Comparison of ENCODE assay signal across 10 cellular contexts in genomic region chr2:174985624-174986023, GRCh38. TPM values are rescaled to one million over a fixed set of nuclear protein-coding genes. Genes with fewer than 3 reads are reported as not detected.
DNase-seq lines count a peak whose midpoint lies in the region; ATAC-seq and TF ChIP-seq lines count a peak whose summit lies in the region.
"Had no signal": no experiment of that assay in that cellular context is flagged by ENCODE, and none has a peak within 500 bp of the region (broad histone marks: within the 10 kb centered on the region; RNA-seq: fewer than 3 reads in every experiment).

No MANE protein-coding gene starts in this region.

- H3K4me2 ChIP-seq in skeletal muscle satellite cell (ENCODE audit: low read length): no peak overlapping the region
- H3K4me2 ChIP-seq: BLaER1 had no signal

- intact Hi-C loops in mucosa of descending colon (cut with DNase I, micrococcal nuclease): loop anchor here in 1 of 2 donors (10.0 kb wide), 1 partner anchor 211 kb away; no protein-coding TSS in a partner anchor
- intact Hi-C loops in CD4-positive, alpha-beta memory T cell (cut with micrococcal nuclease): loop anchor here (1.0 kb wide), 3 partner anchors 214 to 288 kb away; no protein-coding TSS in a partner anchor
- intact Hi-C loops in posterior vena cava (cut with DNase I): loop anchor here (5.0 to 10.0 kb wide), 2 partner anchors 211 to 213 kb away; no protein-coding TSS in a partner anchor

- TF ChIP-seq CTCF in RWPE1 (conservative IDR thresholded peaks at IDR 0.05; ENCODE audit: low read depth) (peak; percentile 61), fibroblast of the aortic adventitia (IDR thresholded peaks at IDR 0.05; ENCODE audit: insufficient read depth, low read length) (peak; percentile 59), mucosa of descending colon (IDR thresholded peaks at IDR 0.05) (no peak)

- no peak overlapping the region for H3K27ac ChIP-seq in RWPE1
- no peak overlapping the region for H3K27ac ChIP-seq in CD4-positive, alpha-beta memory T cell (ENCODE audit: low read depth, low read length)
- H3K27ac ChIP-seq: BLaER1 had no signal

- peaks cover 2 to 3% of the 10 kb centered on the region in 2 donors for H3K27me3 Mint-ChIP-seq in CD4-positive, alpha-beta memory T cell

- CTCF ChIA-PET in RWPE1 (lab: Yijun Ruan, JAX): interaction anchor here (1.0 to 4.9 kb wide), 4 partner anchors 9 to 288 kb away, joined by 3 to 48 read pairs (median 4); no protein-coding TSS in a partner anchor
- CTCF ChIA-PET in CD4-positive, alpha-beta memory T cell (lab: Charles Lee; ENCODE audit: partially characterized antibody): interaction anchor here (0.9 to 4.8 kb wide), 8 partner anchors 211 to 296 kb away, joined by 3 to 54 read pairs (median 8); no protein-coding TSS in a partner anchor

- no peak overlapping the region for H3K27ac Mint-ChIP-seq in CD4-positive, alpha-beta memory T cell

- peak overlapping the region; percentile 40 for H3K9ac ChIP-seq in skeletal muscle satellite cell (ENCODE audit: low read depth, low read length)
- H3K9ac ChIP-seq: BLaER1 had no signal

- H3K9me3 Mint-ChIP-seq in CD4-positive, alpha-beta memory T cell: peaks cover 0 to 1% (median 0%) of the 10 kb centered on the region in 8 donors

- H3K4me3 ChIP-seq in fibroblast of the aortic adventitia (ENCODE audit: low read depth, low read length) (no peak overlapping the region), skeletal muscle satellite cell (ENCODE audit: low read length) (no peak overlapping the region), mucosa of descending colon (no peak overlapping the region)
- H3K4me3 ChIP-seq in CD4-positive, alpha-beta memory T cell (ENCODE audit: low read length in 2 of 2): no peak overlapping the region
- H3K4me3 ChIP-seq: BLaER1, HAP-1 had no signal

- H3K36me3 ChIP-seq in skeletal muscle satellite cell (ENCODE audit: insufficient read depth, low read length) (no peaks in the 10 kb centered on the region), mucosa of descending colon (ENCODE audit: low read depth) (no peaks in the 10 kb centered on the region)
- no peaks in the 10 kb centered on the region for H3K36me3 ChIP-seq in CD4-positive, alpha-beta memory T cell (ENCODE audit: insufficient read depth, low read length)
- H3K36me3 ChIP-seq: BLaER1, HAP-1 had no signal

- no peaks in the 10 kb centered on the region for H3K36me3 Mint-ChIP-seq in CD4-positive, alpha-beta memory T cell

- DNase-seq in DMS79 treated with DMSO at 0.1 percent for 48 hours (lab: John Stamatoyannopoulos, UW) (peak; percentile 50), DMS79 (lab: John Stamatoyannopoulos, UW) (no peak), RWPE1 (ENCODE audit: low spot score) (peak; percentile 28), fibroblast of the aortic adventitia (ENCODE audit: low read depth) (peak; percentile 59), mucosa of descending colon (no peak), posterior vena cava (ENCODE audit: low spot score) (no peak)
- DNase-seq in CD4-positive, alpha-beta memory T cell: no peak

- H3K4me1 Mint-ChIP-seq in CD4-positive, alpha-beta memory T cell: peaks cover 4 to 8% (median 6%) of the 10 kb centered on the region in 4 donors

- H3K9me3 ChIP-seq in skeletal muscle satellite cell (replicated peaks; ENCODE audit: low read length) (no peaks in the 10 kb centered on the region), mucosa of descending colon (no peaks in the 10 kb centered on the region)
- H3K9me3 ChIP-seq in CD4-positive, alpha-beta memory T cell (ENCODE audit: control insufficient read depth in 1 of 2, low read length in 2 of 2): no peaks in the 10 kb centered on the region
- H3K9me3 ChIP-seq: BLaER1, HAP-1 had no signal

- H3K4me3 Mint-ChIP-seq in CD4-positive, alpha-beta memory T cell: no peak overlapping the region

- ATAC-seq in mucosa of descending colon: no peak

- POLR2A ChIA-PET in RWPE1 (lab: Yijun Ruan, JAX; ENCODE audit: low non-redundant PET): no interaction called here
- POLR2A ChIA-PET in CD4-positive, alpha-beta memory T cell (lab: Charles Lee; ENCODE audit: partially characterized antibody): no interaction called here

- H3K4me1 ChIP-seq in skeletal muscle satellite cell (ENCODE audit: control insufficient read depth, insufficient read depth, low read length) (peaks cover 5% of the 10 kb centered on the region), mucosa of descending colon (ENCODE audit: low read depth) (no peaks in the 10 kb centered on the region)
- H3K4me1 ChIP-seq in CD4-positive, alpha-beta memory T cell (ENCODE audit: insufficient read depth, low read length): no peaks in the 10 kb centered on the region
- H3K4me1 ChIP-seq: BLaER1 had no signal

- no peaks in the 10 kb centered on the region for H3K27me3 ChIP-seq in skeletal muscle satellite cell (ENCODE audit: control insufficient read depth, insufficient read depth, low read length)
- peaks cover 3% of the 10 kb centered on the region for H3K27me3 ChIP-seq in CD4-positive, alpha-beta memory T cell (ENCODE audit: insufficient read depth, low read length)
- H3K27me3 ChIP-seq: BLaER1 had no signal

RNA-seq across cellular contexts. Expression of gene CHN1, which starts 19.6 kb away (rescaled TPM):
- total RNA-seq in fibroblast of the aortic adventitia (ENCODE audit: low replicate concordance): 2.3 and 3.3 TPM in 2 replicates
- total RNA-seq in skeletal muscle satellite cell (2012; rRNA removed): 13.7 and 23.2 TPM in 2 replicates
- 10 to 100 TPM in 1 of 3 donors, 1 to 10 TPM in 2; 2.1 to 15.2 (median 3.9) TPM for total RNA-seq in mucosa of descending colon
- total RNA-seq in CD4-positive, alpha-beta memory T cell: 1 to 10 TPM; 3.4 to 3.7 TPM
- 10 to 100 TPM; 14.1 to 15.3 TPM for polyA plus RNA-seq in CD4-positive, alpha-beta memory T cell
- total RNA-seq in posterior vena cava: 10 to 100 TPM in 1 of 2 donors, 1 to 10 TPM in 1; 9.8 to 16.6 TPM

Comparison
In these comparisons a context has a peak if more than half of its experiments do, and no peak if none do; other contexts are left out.
1. DNase-seq: peak in DMS79 treated with DMSO at 0.1 percent for 48 hours (single experiment), RWPE1 (single experiment) and fibroblast of the aortic adventitia (single experiment); none in DMS79 (single experiment), mucosa of descending colon (0 of 3), CD4-positive, alpha-beta memory T cell (0 of 5) and posterior vena cava (single experiment).